Comparison of ENCODE assay signal across 8 cellular contexts in the genomic region with DNA sequence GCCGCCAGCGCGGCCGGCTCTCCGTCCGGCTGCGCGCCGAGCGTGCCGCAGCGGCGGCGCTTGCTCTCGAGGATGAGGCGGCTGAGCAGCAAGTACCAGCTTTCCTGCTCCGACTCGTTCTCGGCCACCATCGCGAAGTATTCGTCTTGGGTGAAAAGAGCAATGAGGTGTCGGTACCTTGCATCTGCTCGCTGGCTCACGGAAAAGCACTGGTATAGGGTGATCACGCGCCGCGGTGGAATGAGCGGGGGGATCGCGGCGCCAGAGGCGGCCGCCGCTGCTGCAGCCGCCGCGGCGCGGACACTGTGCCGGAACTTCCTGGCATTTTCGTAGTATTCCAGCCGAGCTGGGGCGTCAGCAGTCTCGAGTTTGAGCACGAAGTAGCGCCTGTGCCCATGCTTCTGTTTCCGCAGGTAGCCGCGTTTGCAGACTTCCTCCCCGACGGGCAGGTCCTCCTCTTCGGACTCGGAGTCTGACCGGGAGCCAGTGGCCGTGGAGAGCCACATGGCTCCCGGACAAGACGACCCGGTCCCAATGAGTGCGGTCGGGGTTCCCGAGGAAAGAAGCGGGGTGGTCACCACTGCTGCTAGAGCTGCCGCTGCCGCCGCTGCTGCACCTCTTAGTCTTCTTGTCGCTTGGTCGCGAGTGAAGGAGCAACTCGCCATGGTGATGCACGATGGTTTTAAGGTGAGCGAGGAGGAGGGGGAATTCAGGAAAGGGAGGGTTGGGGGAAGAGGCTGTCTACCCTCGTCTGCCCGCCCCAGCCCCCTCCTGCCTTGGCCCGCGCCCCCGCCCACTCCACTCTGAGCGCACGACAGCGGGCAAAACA. TPM values are rescaled to one million over a fixed set of nuclear protein-coding genes. Genes with fewer than 3 reads are reported as not detected.
DNase-seq lines count a peak whose midpoint lies in the region; ATAC-seq and TF ChIP-seq lines count a peak whose summit lies in the region.

No MANE protein-coding gene starts in this region.

- peaks cover 82% of the 10 kb centered on the region for H3K27me3 ChIP-seq in WERI-Rb-1 (ENCODE audit: insufficient read depth, low read depth, severe bottlenecking)

- no peaks in the 10 kb centered on the region for H3K9me3 ChIP-seq in WERI-Rb-1 (ENCODE audit: severe bottlenecking)

- no peak overlapping the region for H3K4me3 ChIP-seq in WERI-Rb-1 (ENCODE audit: low read depth, low read length)

- ATAC-seq in sciatic nerve (peak; percentile 62), HG03469 (IDR thresholded peaks at IDR 0.05; ENCODE audit: unreplicated experiment) (no peak)

- peak; percentile 21 for DNase-seq in GM13977 (ENCODE audit: low spot score)
- DNase-seq in NCI-H526 treated with DMSO at 0.1 percent for 48 hours (lab: John Stamatoyannopoulos, UW): peak; percentile 17
- DNase-seq in glomerular visceral epithelial cell (ENCODE audit: extremely low spot score): peak; percentile 0
- DNase-seq in sciatic nerve (ENCODE audit: low spot score): no peak
- DNase-seq in SK-N-DZ (ENCODE audit: low spot score): no peak
- DNase-seq in NOMO-1 (lab: John Stamatoyannopoulos, UW; ENCODE audit: unreplicated experiment in 2 of 2): no peak
- DNase-seq in WERI-Rb-1: no peak

- in situ Hi-C loops in GM13977 (cut with MboI; ENCODE audit: low pct_unique_long_range_greater_than_20kb, low sequenced_read_pairs, unreplicated experiment): no loop called here

- no peak overlapping the region for H3K27ac ChIP-seq in WERI-Rb-1

- no peak for TF ChIP-seq CTCF in GM13977 (IDR thresholded peaks at IDR 0.05; ENCODE audit: extremely low read depth, insufficient read depth, missing control alignments)
- no peak for TF ChIP-seq CTCF in WERI-Rb-1 (IDR thresholded peaks at IDR 0.05; ENCODE audit: low read depth, low read length)

- intact Hi-C loops in sciatic nerve (cut with DNase I): no loop called here

- no peaks in the 10 kb centered on the region for H3K36me3 ChIP-seq in WERI-Rb-1

RNA-seq across cellular contexts. Expression of gene IRS4, which starts 0.5 kb away (rescaled TPM):
- total RNA-seq in sciatic nerve: 1.2 TPM
- not detected in 2 replicates for polyA plus RNA-seq in SK-N-DZ (2014; cell fraction: cytosol; rRNA removed)
- polyA plus RNA-seq in SK-N-DZ (2014; cell fraction: nucleus; rRNA removed): not detected in 2 replicates

Comparison
In these comparisons a context has a peak if more than half of its experiments do, and no peak if none do; other contexts are left out.
1. DNase-seq: peak in GM13977 (single experiment), NCI-H526 treated with DMSO at 0.1 percent for 48 hours (single experiment) and glomerular visceral epithelial cell (single experiment); none in sciatic nerve (single experiment), SK-N-DZ (single experiment), NOMO-1 (0 of 2) and WERI-Rb-1 (single experiment).